In the genomic region with DNA sequence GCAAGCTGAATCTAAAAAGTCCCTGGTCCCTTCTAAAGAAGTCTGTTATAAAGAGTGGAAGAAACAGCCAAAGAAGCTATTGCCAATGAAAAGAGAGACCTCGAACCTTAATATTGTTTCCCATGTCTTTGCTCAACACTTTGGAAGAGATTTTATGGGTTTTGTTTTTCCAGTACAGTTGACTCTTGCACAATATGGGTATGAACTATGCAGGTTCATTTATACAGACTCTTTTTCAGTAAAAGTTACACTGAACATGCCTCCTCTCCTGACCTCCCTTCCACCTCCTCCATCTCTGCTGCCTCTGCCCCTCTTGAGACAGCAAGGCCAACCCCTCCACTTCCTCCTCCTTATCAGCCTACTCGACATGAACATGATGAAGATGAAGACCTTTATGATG, we compare ENCODE assay signal across 24 cellular contexts.
"Had no signal": no experiment of that assay in that cellular context is flagged by ENCODE, and none has a peak within 500 bp of the region (broad histone marks: within the 10 kb centered on the region; RNA-seq: fewer than 3 reads in every experiment).

No MANE protein-coding gene starts in this region.

- H2AFZ ChIP-seq: neural progenitor cell, parathyroid adenoma had no signal

- ATAC-seq: naive thymus-derived CD4-positive, alpha-beta T cell; natural killer cell; psoas muscle; right cardiac atrium; stimulated activated effector memory CD8-positive, alpha-beta T cell treated with anti-CD3 and anti-CD28 coated beads, Interleukin-12 subunit alpha, Interleukin-12 subunit beta, amount 100 ng/mL, for 72 hours; stimulated activated naive B cell treated with anti-CD40 and anti-IgM and Interleukin-4, amounts not matched to agents 10 μg/mL and 1 μg/mL and 100 μg/mL, for 72 hours; upper lobe of right lung had no signal

- FAIRE-seq: small intestine had no signal

- H3K9ac ChIP-seq: neural progenitor cell, parathyroid adenoma had no signal

- H3K4me3 ChIP-seq: neural progenitor cell, ovary, psoas muscle, right lobe of liver, stomach, testis, tibial artery, transverse colon, upper lobe of right lung, vagina had no signal

- H3K9me3 ChIP-seq: ovary, psoas muscle, right lobe of liver, stomach, testis, tibial artery, transverse colon, upper lobe of right lung, vagina had no signal

- H3K4me2 ChIP-seq: neural progenitor cell had no signal

- DNase-seq: naive thymus-derived CD4-positive, alpha-beta T cell; natural killer cell; occipital lobe; ovary; posterior cingulate gyrus; psoas muscle; right cardiac atrium; right lobe of liver; small intestine; stimulated activated CD4-positive, alpha-beta T cell treated with anti-CD3 and anti-CD28 coated beads, Interleukin-15, amount 100 ng/mL, for 24 hours; stimulated activated CD4-positive, alpha-beta T cell treated with anti-CD3 and anti-CD28 coated beads, Interleukin-2, amount 100 ng/mL, for 24 hours; stimulated activated CD4-positive, alpha-beta T cell treated with anti-CD3 and anti-CD28 coated beads, Interleukin-2, amount 100 ng/mL, for 48 hours; stimulated activated CD4-positive, alpha-beta T cell treated with anti-CD3 and anti-CD28 coated beads, Interleukin-4, amount 100 ng/mL, for 24 hours; stimulated activated naive B cell treated with anti-CD40 and anti-IgM and Interleukin-4, amounts not matched to agents 10 μg/mL and 1 μg/mL and 100 μg/mL, for 72 hours; stimulated activated naive CD4-positive, alpha-beta T cell treated with Interleukin-2 at 50 U/mL for 16 hours; stomach; testis; tibial artery; transverse colon; upper lobe of right lung had no signal

- H3K27me3 ChIP-seq: neural progenitor cell, ovary, testis, vagina had no signal

- H3K27ac ChIP-seq: neural progenitor cell, ovary, parathyroid adenoma, psoas muscle, right lobe of liver, stomach, testis, tibial artery, transverse colon, upper lobe of right lung, vagina had no signal

- H3K4me1 ChIP-seq: neural progenitor cell, parathyroid adenoma, psoas muscle, right lobe of liver, stomach, testis, tibial artery, transverse colon, upper lobe of right lung, vagina had no signal

- H3K36me3 ChIP-seq: neural progenitor cell, ovary, right lobe of liver, stomach, tibial artery, transverse colon, upper lobe of right lung, vagina had no signal
